Comparison of ENCODE assay signal across 19 cellular contexts in the genomic region with DNA sequence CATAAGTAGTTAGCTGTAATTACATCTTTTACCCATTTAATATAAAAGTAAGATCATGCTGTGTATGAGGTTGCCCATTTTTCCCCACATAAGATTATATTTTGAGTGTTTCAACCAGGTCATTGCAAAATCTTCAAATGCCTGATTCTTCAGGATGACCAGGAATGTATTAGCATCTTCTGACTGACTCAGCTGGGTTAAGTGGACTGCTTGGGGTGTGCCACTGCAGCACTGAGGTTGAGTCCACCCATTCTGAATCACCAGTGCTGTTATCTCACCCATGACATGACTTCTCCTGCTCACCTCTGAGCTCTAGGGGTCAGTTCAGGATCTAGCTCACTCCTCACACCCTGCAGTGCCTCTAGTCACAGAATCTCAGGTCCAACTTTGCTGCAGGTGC.
A peak's percentile ranks its signal among the peaks of the same experiment; 100 is the strongest.
DNase-seq lines count a peak whose midpoint lies in the region; ATAC-seq and TF ChIP-seq lines count a peak whose summit lies in the region.
"Had no signal": no experiment of that assay in that cellular context is flagged by ENCODE, and none has a peak within 500 bp of the region (broad histone marks: within the 10 kb centered on the region; RNA-seq: fewer than 3 reads in every experiment).

No MANE protein-coding gene starts in this region.

- H3K27ac ChIP-seq in brain microvascular endothelial cell (peak overlapping the region; percentile 72), tibial nerve (no peak overlapping the region), psoas muscle (no peak overlapping the region)
- H3K27ac ChIP-seq: left ventricle myocardium inferior, prostate gland, stomach, vagina had no signal

- H3K27me3 ChIP-seq in brain microvascular endothelial cell (replicated peaks) (no peaks in the 10 kb centered on the region), tibial nerve (no peaks in the 10 kb centered on the region), psoas muscle (ENCODE audit: insufficient read depth in 3 of 3, low read length in 2 of 3) (no peaks in the 10 kb centered on the region)
- H3K27me3 ChIP-seq: stomach, vagina had no signal

- H3K9me3 ChIP-seq in tibial nerve (no peaks in the 10 kb centered on the region), psoas muscle (no peaks in the 10 kb centered on the region)
- H3K9me3 ChIP-seq: left ventricle myocardium inferior, prostate gland, stomach, vagina had no signal

- no peak for ATAC-seq in HG03025 (IDR thresholded peaks at IDR 0.05; ENCODE audit: low FRiP score, unreplicated experiment)
- ATAC-seq in psoas muscle: no peak
- ATAC-seq: activated CD8-positive, alpha-beta T cell treated with anti-CD3 and anti-CD28 coated beads for 36 hours had no signal

- H3K4me3 ChIP-seq in brain microvascular endothelial cell (ENCODE audit: low read depth, low read length): no peak overlapping the region
- H3K4me3 ChIP-seq in tibial nerve: no peak overlapping the region
- no peak overlapping the region for H3K4me3 ChIP-seq in psoas muscle
- H3K4me3 ChIP-seq: left ventricle myocardium inferior, prostate gland, stomach, vagina had no signal

- peaks cover 0 to 10% (median 0%) of the 10 kb centered on the region in 4 donors for H3K4me1 ChIP-seq in tibial nerve
- no peaks in the 10 kb centered on the region for H3K4me1 ChIP-seq in psoas muscle
- H3K4me1 ChIP-seq: left ventricle myocardium inferior, prostate gland, stomach, vagina had no signal

- no peak for TF ChIP-seq CTCF in brain microvascular endothelial cell (IDR thresholded peaks at IDR 0.05; ENCODE audit: low read depth, low read length, missing control alignments)
- no peak for TF ChIP-seq CTCF in tibial nerve (IDR thresholded peaks at IDR 0.05)
- no peak for TF ChIP-seq CTCF in psoas muscle (IDR thresholded peaks at IDR 0.05)

- in situ Hi-C loops in brain microvascular endothelial cell (cut with HindIII; ENCODE audit: low pct_ligation_motif_present, low sequenced_read_pairs): no loop called here

- TF ChIP-seq POLR2A in tibial nerve (IDR thresholded peaks at IDR 0.05): no peak

- intact Hi-C loops in psoas muscle (cut with DNase I): no loop called here

- H3K36me3 ChIP-seq in brain microvascular endothelial cell (replicated peaks) (no peaks in the 10 kb centered on the region), tibial nerve (no peaks in the 10 kb centered on the region), psoas muscle (ENCODE audit: insufficient read depth in 1 of 2, low read depth in 1 of 2) (no peaks in the 10 kb centered on the region)
- H3K36me3 ChIP-seq: left ventricle myocardium inferior, prostate gland, stomach, vagina had no signal

- no peak for TF ChIP-seq EP300 in tibial nerve (IDR thresholded peaks at IDR 0.05)

- peak; percentile 32 for DNase-seq in AG08396 (ENCODE audit: low spot score)
- peak; percentile 5 for DNase-seq in HPDE6-E6E7 (ENCODE audit: extremely low spot score)
- DNase-seq in brain microvascular endothelial cell: peak; percentile 77
- DNase-seq in iris pigment epithelial cell (ENCODE audit: low read depth): peak; percentile 69
- DNase-seq in tibial nerve (ENCODE audit: low spot score in 2 of 2): no peak
- no peak for DNase-seq in 8988T
- no peak for DNase-seq in psoas muscle
- DNase-seq: activated CD8-positive, alpha-beta T cell treated with anti-CD3 and anti-CD28 coated beads for 36 hours; AML-193; Calu3; hippocampal formation; left ventricle myocardium inferior; NCI-H1930; NCI-H524; stimulated activated CD4-positive, alpha-beta T cell treated with anti-CD3 and anti-CD28 coated beads, Interleukin-15, amount 100 ng/mL, for 24 hours; stomach had no signal

Comparison
In these comparisons a context has a peak if more than half of its experiments do, and no peak if none do; other contexts are left out.
1. DNase-seq: peak in AG08396 (single experiment), HPDE6-E6E7 (single experiment), brain microvascular endothelial cell (single experiment) and iris pigment epithelial cell (single experiment); none in tibial nerve (0 of 2), 8988T (single experiment) and psoas muscle (0 of 2).